Comparison of ENCODE assay signal across 1 cellular context in genomic region chr19:58400916-58401824, GRCh38.
A peak's percentile ranks its signal among the peaks of the same experiment; 100 is the strongest.
TF ChIP-seq lines count a peak whose summit lies in the region.

No MANE protein-coding gene starts in this region.

TF ChIP-seq in HepG2, 621 proteins besides CTCF, POLR2A, EP300 and RAD21 (continued from another document and continues in another):
- TF ChIP-seq ARID4A (CRISPR knock-in tag; IDR thresholded peaks at IDR 0.05; ENCODE audit: borderline replicate concordance): peak; percentile 93
- TF ChIP-seq ELK4 (CRISPR knock-in tag; IDR thresholded peaks at IDR 0.05; ENCODE audit: borderline replicate concordance): no peak
- TF ChIP-seq LRRFIP1 (CRISPR knock-in tag; conservative IDR thresholded peaks at IDR 0.05): no peak
- TF ChIP-seq MBNL3 (CRISPR knock-in tag; conservative IDR thresholded peaks at IDR 0.05): no peak
- no peak for TF ChIP-seq GTF3A (CRISPR knock-in tag; conservative IDR thresholded peaks at IDR 0.05)
- TF ChIP-seq ZNF766 (CRISPR knock-in tag; IDR thresholded peaks at IDR 0.05; ENCODE audit: borderline replicate concordance): no peak
- TF ChIP-seq ZNF530 (CRISPR knock-in tag; IDR thresholded peaks at IDR 0.05; ENCODE audit: low read depth): no peak
- 0 out of 2 replicates have a peak, but pooled peaks have one; percentile 68 for TF ChIP-seq SNAPC5 (CRISPR knock-in tag; IDR thresholded peaks at IDR 0.05; ENCODE audit: borderline replicate concordance)
- no peak for TF ChIP-seq MYNN (CRISPR knock-in tag; IDR thresholded peaks at IDR 0.05; ENCODE audit: low read depth)
- TF ChIP-seq ZNF446 (CRISPR knock-in tag; IDR thresholded peaks at IDR 0.05): no peak
- TF ChIP-seq ZBTB14 (CRISPR knock-in tag; IDR thresholded peaks at IDR 0.05): 0 out of 2 replicates have a peak, but pooled peaks have one; percentile 27
- no peak for TF ChIP-seq ISL2 (CRISPR knock-in tag; IDR thresholded peaks at IDR 0.05)
- no peak for TF ChIP-seq TRAFD1 (CRISPR knock-in tag; IDR thresholded peaks at IDR 0.05; ENCODE audit: borderline replicate concordance)
- TF ChIP-seq ZMYM2 (CRISPR knock-in tag; IDR thresholded peaks at IDR 0.05): no peak
- no peak for TF ChIP-seq ZNF205 (CRISPR knock-in tag; IDR thresholded peaks at IDR 0.05)
- 0 out of 2 replicates have a peak, but pooled peaks have one; percentile 30 for TF ChIP-seq KLF11 (CRISPR knock-in tag; IDR thresholded peaks at IDR 0.05)
- no peak for TF ChIP-seq ZNF354B (CRISPR knock-in tag; IDR thresholded peaks at IDR 0.05)
- no peak for TF ChIP-seq AKNA (CRISPR knock-in tag; IDR thresholded peaks at IDR 0.05; ENCODE audit: borderline replicate concordance)
- no peak for TF ChIP-seq ZNF12 (CRISPR knock-in tag; IDR thresholded peaks at IDR 0.05)
- TF ChIP-seq TGIF2 (CRISPR knock-in tag; IDR thresholded peaks at IDR 0.05): 0 out of 2 replicates have a peak, but pooled peaks have one; percentile 29
- TF ChIP-seq RFXANK (CRISPR knock-in tag; IDR thresholded peaks at IDR 0.05): peak; percentile 98
- peak; percentile 40; the same call in 1 of the 2 replicates for TF ChIP-seq CEBPB (IDR thresholded peaks at IDR 0.05; ENCODE audit: borderline replicate concordance, low read depth, low read length)
- no peak for TF ChIP-seq NFE2 (CRISPR knock-in tag; IDR thresholded peaks at IDR 0.05)
- TF ChIP-seq ZMYM3 (CRISPR knock-in tag; IDR thresholded peaks at IDR 0.05): 0 out of 2 replicates have a peak, but pooled peaks have one; percentile 16
- peak; percentile 40; the same call in 1 of the 2 replicates for TF ChIP-seq ZNF572 (CRISPR knock-in tag; IDR thresholded peaks at IDR 0.05)
- TF ChIP-seq ZBTB25 (CRISPR knock-in tag; IDR thresholded peaks at IDR 0.05): no peak
- peak; percentile 47; the same call in 1 of the 2 replicates for TF ChIP-seq HCFC1 (IDR thresholded peaks at IDR 0.05; ENCODE audit: low read depth, low read length)
- TF ChIP-seq FOXK2 (IDR thresholded peaks at IDR 0.05): no peak
- TF ChIP-seq U2AF2 (IDR thresholded peaks at IDR 0.05; ENCODE audit: low read depth, low read length): peak; percentile 99
- TF ChIP-seq ZKSCAN8 (CRISPR knock-in tag; IDR thresholded peaks at IDR 0.05; ENCODE audit: borderline replicate concordance): peak; percentile 68; the same call in 1 of the 2 replicates
- no peak; the same call in 1 of the 2 replicates for TF ChIP-seq SP5 (CRISPR knock-in tag; IDR thresholded peaks at IDR 0.05; ENCODE audit: borderline replicate concordance, low read depth)
- no peak for TF ChIP-seq DPF2 (CRISPR knock-in tag; IDR thresholded peaks at IDR 0.05; ENCODE audit: borderline replicate concordance, low read depth)
- no peak for TF ChIP-seq RAD51 (IDR thresholded peaks at IDR 0.05; ENCODE audit: borderline replicate concordance)
- TF ChIP-seq SIX4 (CRISPR knock-in tag; IDR thresholded peaks at IDR 0.05): no peak; the same call in 1 of the 2 replicates
- TF ChIP-seq MEIS1 (CRISPR knock-in tag; IDR thresholded peaks at IDR 0.05; ENCODE audit: borderline replicate concordance): no peak
- no peak for TF ChIP-seq PRDM10 (CRISPR knock-in tag; IDR thresholded peaks at IDR 0.05; ENCODE audit: low read depth)
- TF ChIP-seq ZBTB1 (CRISPR knock-in tag; IDR thresholded peaks at IDR 0.05; ENCODE audit: borderline replicate concordance): no peak
- TF ChIP-seq SP1 (IDR thresholded peaks at IDR 0.05): no peak
- peak; percentile 77; the same call in 1 of the 2 replicates for TF ChIP-seq SP1 (CRISPR knock-in tag; IDR thresholded peaks at IDR 0.05)
- no peak for TF ChIP-seq JDP2 (CRISPR knock-in tag; IDR thresholded peaks at IDR 0.05; ENCODE audit: borderline replicate concordance)
- peak; percentile 72; the same call in 1 of the 2 replicates for TF ChIP-seq HOXD1 (CRISPR knock-in tag; IDR thresholded peaks at IDR 0.05)
